ENCODE assay signal across 18 cellular contexts in the genomic region with DNA sequence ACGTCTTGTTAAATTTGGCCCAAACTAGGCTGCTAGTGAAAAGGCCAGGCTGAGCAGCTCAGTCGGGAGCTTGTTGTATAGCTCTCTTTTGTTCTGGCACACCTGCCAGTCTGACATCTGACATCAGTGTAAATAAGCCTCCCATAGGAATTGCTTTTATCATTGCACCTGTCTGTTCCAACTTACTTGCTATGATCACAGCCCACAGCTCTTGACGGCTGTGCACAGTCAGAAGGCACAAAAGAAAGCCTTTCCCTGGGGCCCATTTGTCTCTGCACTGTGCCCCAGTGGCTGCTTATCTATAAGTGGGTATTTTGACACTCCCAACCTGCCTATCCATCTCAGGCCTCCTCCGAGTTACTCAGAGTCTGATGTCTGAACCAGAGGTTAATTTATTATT.
DNase-seq lines count a peak whose midpoint lies in the region; ATAC-seq and FAIRE-seq lines count a peak whose summit lies in the region.
"Had no signal": no experiment of that assay in that cellular context is flagged by ENCODE, and none has a peak within 500 bp of the region (broad histone marks: within the 10 kb centered on the region; RNA-seq: fewer than 3 reads in every experiment).

No MANE protein-coding gene starts in this region.

- peaks cover 0 to 14% (median 6%) of the 10 kb centered on the region in 10 experiments; a peak in 13 of 20 replicates for H3K4me1 ChIP-seq in BLaER1 treated with 17β-estradiol and CSF1 and Interleukin-3, amounts not matched to agents 10 nM and 100 nM
- H3K4me1 ChIP-seq: prostate gland had no signal

- no peak overlapping the region for H3K9ac ChIP-seq in BLaER1 treated with 17β-estradiol and CSF1 and Interleukin-3, amounts not matched to agents 10 nM and 100 nM

- no peaks in the 10 kb centered on the region for H3K27me3 ChIP-seq in BLaER1 treated with 17β-estradiol and CSF1 and Interleukin-3, amounts not matched to agents 10 nM and 100 nM

- no peaks in the 10 kb centered on the region for H3K36me3 ChIP-seq in BLaER1 treated with 17β-estradiol and CSF1 and Interleukin-3, amounts not matched to agents 10 nM and 100 nM
- H3K36me3 ChIP-seq: prostate gland had no signal

- H3K4me2 ChIP-seq in BLaER1 treated with 17β-estradiol and CSF1 and Interleukin-3, amounts not matched to agents 10 nM and 100 nM: peak overlapping the region in 6 of 11 experiments; percentile 6 to 52 (median 10); a peak in 6 of 22 replicates

- H3K9me3 ChIP-seq in BLaER1 treated with 17β-estradiol and CSF1 and Interleukin-3, amounts not matched to agents 10 nM and 100 nM (replicated peaks in 1 of 11): no peaks in the 10 kb centered on the region
- H3K9me3 ChIP-seq: prostate gland had no signal

- no peak overlapping the region for H3K4me3 ChIP-seq in BLaER1 treated with 17β-estradiol and CSF1 and Interleukin-3, amounts not matched to agents 10 nM and 100 nM
- H3K4me3 ChIP-seq: prostate gland had no signal

- H4K20me1 ChIP-seq in BLaER1 treated with 17β-estradiol and CSF1 and Interleukin-3, amounts not matched to agents 10 nM and 100 nM: no peaks in the 10 kb centered on the region

- no peak for FAIRE-seq in urothelium cell line (lab: Jason Lieb, UNC)
- FAIRE-seq: endometrium, frontal cortex, GM19239 had no signal

- no peak overlapping the region for H3K27ac ChIP-seq in BLaER1 treated with 17β-estradiol and CSF1 and Interleukin-3, amounts not matched to agents 10 nM and 100 nM
- H3K27ac ChIP-seq: prostate gland, VCaP had no signal

- DNase-seq in NCI-H128 (lab: John Stamatoyannopoulos, UW; ENCODE audit: unreplicated experiment) (peak; percentile 95), NCI-H2171 treated with DMSO at 0.1 percent for 48 hours (lab: John Stamatoyannopoulos, UW) (peak; percentile 98), SHP77 (lab: John Stamatoyannopoulos, UW) (peak; percentile 95), KG1 (lab: John Stamatoyannopoulos, UW) (no peak), islet precursor cell (no peak), urothelium cell line (ENCODE audit: low spot score) (no peak)
- DNase-seq: caudate nucleus; CD8-positive, alpha-beta memory T cell; naive thymus-derived CD8-positive, alpha-beta T cell; stimulated activated naive CD8-positive, alpha-beta T cell treated with anti-CD3 and anti-CD28 coated beads, Interleukin-15, amount 100 ng/mL, for 72 hours had no signal

- ATAC-seq in GM18909 (IDR thresholded peaks at IDR 0.05; ENCODE audit: poor library complexity, unreplicated experiment): no peak
- ATAC-seq: activated T-helper 17 cell treated with anti-CD3 and anti-CD28 coated beads, Interleukin-2, amount 50 U/mL, for 72 hours; naive thymus-derived CD8-positive, alpha-beta T cell; stimulated activated naive CD8-positive, alpha-beta T cell treated with anti-CD3 and anti-CD28 coated beads, Interleukin-15, amount 100 ng/mL, for 72 hours had no signal

Comparison
In these comparisons a context has a peak if more than half of its experiments do, and no peak if none do; other contexts are left out.
1. DNase-seq: peak in NCI-H128 (single experiment), NCI-H2171 treated with DMSO at 0.1 percent for 48 hours (single experiment) and SHP77 (2 of 2); none in KG1 (single experiment), islet precursor cell (single experiment) and urothelium cell line (single experiment).